2 cellular contexts compared by ENCODE assay signal in genomic region chr12:111873113-111873512, GRCh38.
A peak's percentile ranks its signal among the peaks of the same experiment; 100 is the strongest.
TF ChIP-seq lines count a peak whose summit lies in the region.

No MANE protein-coding gene starts in this region.

TF ChIP-seq in HepG2, 621 proteins besides CTCF, POLR2A, EP300 and RAD21:
- TF ChIP-seq GABPB1 (CRISPR knock-in tag; IDR thresholded peaks at IDR 0.05) = no peak
- TF ChIP-seq CEBPB (IDR thresholded peaks at IDR 0.05; ENCODE audit: borderline replicate concordance, low read depth, low read length) = 0 out of 2 replicates have a peak, but pooled peaks have one; percentile 12
- TF ChIP-seq CBFB (CRISPR knock-in tag; IDR thresholded peaks at IDR 0.05) = no peak
- no peak for TF ChIP-seq PAWR (CRISPR knock-in tag; IDR thresholded peaks at IDR 0.05; ENCODE audit: borderline replicate concordance)
- TF ChIP-seq KMT2B (CRISPR knock-in tag; IDR thresholded peaks at IDR 0.05) = no peak
- no peak for TF ChIP-seq MTA1 (CRISPR knock-in tag; IDR thresholded peaks at IDR 0.05; ENCODE audit: borderline replicate concordance)
- TF ChIP-seq RXRB (CRISPR knock-in tag; IDR thresholded peaks at IDR 0.05; ENCODE audit: borderline replicate concordance) = no peak
- peak; percentile 70 for TF ChIP-seq ATF7 (IDR thresholded peaks at IDR 0.05)
- TF ChIP-seq ATF7 (CRISPR knock-in tag; IDR thresholded peaks at IDR 0.05) = no peak
- TF ChIP-seq ZNF879 (CRISPR knock-in tag; IDR thresholded peaks at IDR 0.05) = no peak
- TF ChIP-seq HOXD1 (CRISPR knock-in tag; IDR thresholded peaks at IDR 0.05) = no peak

TF ChIP-seq in K562, 482 proteins besides CTCF, POLR2A, EP300 and RAD21:
- no peak for TF ChIP-seq CEBPG (CRISPR knock-in tag; IDR thresholded peaks at IDR 0.05)
- peak; percentile 35 to 42; a peak in 1 of 4 replicates for TF ChIP-seq CEBPG (tag; conservative IDR thresholded peaks at IDR 0.05 in 1 of 2, IDR thresholded peaks at IDR 0.05 in 1 of 2)
- TF ChIP-seq FIP1L1 (IDR thresholded peaks at IDR 0.05; ENCODE audit: low read depth, low read length, poor library complexity, severe bottlenecking) = no peak
- TF ChIP-seq RBM34 (IDR thresholded peaks at IDR 0.05; ENCODE audit: borderline replicate concordance, insufficient read depth, low read length) = no peak
- peak; percentile 57; the same call in 1 of the 2 replicates for TF ChIP-seq ATF3 (IDR thresholded peaks at IDR 0.05)
- no peak for TF ChIP-seq ATF3 (CRISPR knock-in tag; conservative IDR thresholded peaks at IDR 0.05)
- TF ChIP-seq CLOCK (CRISPR knock-in tag; IDR thresholded peaks at IDR 0.05; ENCODE audit: borderline replicate concordance) = no peak
- TF ChIP-seq MCM3 (IDR thresholded peaks at IDR 0.05) = no peak
- TF ChIP-seq ETS1 (conservative IDR thresholded peaks at IDR 0.05; ENCODE audit: control insufficient read depth, low read depth, low read length) = no peak
- no peak for TF ChIP-seq NFRKB (IDR thresholded peaks at IDR 0.05; ENCODE audit: low read depth)
- TF ChIP-seq HNRNPLL (IDR thresholded peaks at IDR 0.05; ENCODE audit: low read depth, low read length, poor library complexity, severe bottlenecking) = no peak
- no peak for TF ChIP-seq SRSF1 (IDR thresholded peaks at IDR 0.05; ENCODE audit: low read depth, low read length)
- no peak for TF ChIP-seq ELF2 (CRISPR knock-in tag; IDR thresholded peaks at IDR 0.05)
- no peak for TF ChIP-seq ZBTB49 (CRISPR knock-in tag; IDR thresholded peaks at IDR 0.05; ENCODE audit: borderline replicate concordance)
- TF ChIP-seq THAP12 (CRISPR knock-in tag; IDR thresholded peaks at IDR 0.05) = no peak
- TF ChIP-seq ETS2 (tag; IDR thresholded peaks at IDR 0.05; ENCODE audit: borderline replicate concordance, poor library complexity, severe bottlenecking) = no peak
- no peak for TF ChIP-seq SP1 (CRISPR knock-in tag; IDR thresholded peaks at IDR 0.05)
TF ChIP-seq in K562: peak in this region for 2.
